8 cellular contexts compared by ENCODE assay signal in genomic region chr5:102583663-102584062, GRCh38.
DNase-seq lines count a peak whose midpoint lies in the region; TF ChIP-seq lines count a peak whose summit lies in the region.

No MANE protein-coding gene starts in this region.

- H3K4me3 Mint-ChIP-seq in progenitor cell of endocrine pancreas (ENCODE audit: low read depth): no peak overlapping the region

- DNase-seq in GM13977 (ENCODE audit: low spot score) (no peak), NCI-H524 treated with DMSO at 0.1 percent for 48 hours (lab: John Stamatoyannopoulos, UW) (peak; percentile 93), dedifferentiated amniotic fluid mesenchymal stem cell (ENCODE audit: extremely low spot score) (peak; percentile 51), progenitor cell of endocrine pancreas (ENCODE audit: low spot score, unreplicated experiment) (no peak), 8988T (no peak), GOT3 (lab: John Stamatoyannopoulos, UW) (no peak)
- no peak for DNase-seq in stimulated activated CD4-positive, alpha-beta T cell treated with anti-CD3 and anti-CD28 coated beads, Interleukin-2, amount 100 ng/mL, for 24 hours

- no peaks in the 10 kb centered on the region for H3K9me3 Mint-ChIP-seq in progenitor cell of endocrine pancreas (ENCODE audit: low read depth)

- no peak overlapping the region for H3K27ac Mint-ChIP-seq in progenitor cell of endocrine pancreas

- H3K4me1 Mint-ChIP-seq in progenitor cell of endocrine pancreas (ENCODE audit: low read depth): no peaks in the 10 kb centered on the region

- H3K27ac ChIP-seq in 22Rv1: no peak overlapping the region

- TF ChIP-seq CTCF in 22Rv1 (IDR thresholded peaks at IDR 0.05) (peak; percentile 68), GM13977 (IDR thresholded peaks at IDR 0.05; ENCODE audit: extremely low read depth, insufficient read depth, missing control alignments) (peak; percentile 25), progenitor cell of endocrine pancreas (IDR thresholded peaks at IDR 0.05; ENCODE audit: unreplicated experiment) (peak; percentile 62)

- in situ Hi-C loops in GM13977 (cut with MboI; ENCODE audit: low pct_unique_long_range_greater_than_20kb, low sequenced_read_pairs, unreplicated experiment): loop anchor here (25.0 kb wide), 1 partner anchor 554 kb away; no protein-coding TSS in a partner anchor

- H3K27me3 Mint-ChIP-seq in progenitor cell of endocrine pancreas: no peaks in the 10 kb centered on the region

- H3K36me3 Mint-ChIP-seq in progenitor cell of endocrine pancreas (ENCODE audit: insufficient read depth): no peaks in the 10 kb centered on the region

Comparison
In these comparisons a context has a peak if more than half of its experiments do, and no peak if none do; other contexts are left out.
1. DNase-seq: peak in NCI-H524 treated with DMSO at 0.1 percent for 48 hours (single experiment) and dedifferentiated amniotic fluid mesenchymal stem cell (single experiment); none in GM13977 (single experiment), progenitor cell of endocrine pancreas (single experiment), 8988T (single experiment), stimulated activated CD4-positive, alpha-beta T cell treated with anti-CD3 and anti-CD28 coated beads, Interleukin-2, amount 100 ng/mL, for 24 hours (0 of 2) and GOT3 (single experiment).
2. Peak in every context shown above with its lines, with median percentiles within 50 percentile points of each other: CTCF ChIP-seq.